ENCODE assay signal across 12 cellular contexts in the genomic region with DNA sequence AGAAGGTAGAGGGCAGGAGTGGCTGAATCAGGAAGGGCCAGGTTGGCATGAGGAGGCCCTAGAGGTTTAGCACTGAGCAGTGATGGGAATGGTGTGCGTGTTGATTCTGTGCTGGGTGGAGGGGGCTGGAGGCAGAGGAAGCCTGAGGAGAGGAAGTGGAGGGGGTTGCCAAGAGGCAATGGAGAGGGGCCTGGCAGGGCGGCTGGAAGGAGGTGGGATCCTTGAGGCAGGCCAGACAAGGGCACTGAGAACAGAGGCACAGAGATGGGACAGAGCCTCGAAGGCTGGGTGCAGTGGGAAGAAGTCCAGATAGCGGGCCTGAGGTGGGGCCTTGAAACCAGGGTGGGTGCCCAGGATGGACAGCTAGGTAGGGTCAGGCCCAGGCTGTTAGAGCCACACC. TPM values are rescaled to one million over a fixed set of nuclear protein-coding genes. Genes with fewer than 3 reads are reported as not detected.
DNase-seq lines count a peak whose midpoint lies in the region; ATAC-seq and TF ChIP-seq lines count a peak whose summit lies in the region.
"Had no signal": no experiment of that assay in that cellular context is flagged by ENCODE, and none has a peak within 500 bp of the region (broad histone marks: within the 10 kb centered on the region; RNA-seq: fewer than 3 reads in every experiment).

No MANE protein-coding gene starts in this region.

- no CpG with 5 or more reads among the region's 4 CpGs for WGBS in trophoblast cell (ENCODE audit: extremely low coverage, insufficient coverage, insufficient read length)

- no peaks in the 10 kb centered on the region for H3K36me3 ChIP-seq in Caco-2 (ENCODE audit: control insufficient read depth, insufficient read depth, low read length)
- peaks cover 9% of the 10 kb centered on the region in 2 experiments for H3K36me3 ChIP-seq in trophoblast cell (ENCODE audit: control insufficient read depth in 1 of 2, insufficient read depth in 2 of 2, low read length in 2 of 2)
- no peaks in the 10 kb centered on the region for H3K36me3 ChIP-seq in ascending aorta
- H3K36me3 ChIP-seq: SJSA1 had no signal

- H3K27me3 ChIP-seq in Caco-2 (replicated peaks; ENCODE audit: control insufficient read depth, insufficient read depth, low read length): no peaks in the 10 kb centered on the region
- H3K27me3 ChIP-seq in trophoblast cell (ENCODE audit: insufficient read depth, low read length): no peaks in the 10 kb centered on the region
- H3K27me3 ChIP-seq in ascending aorta: no peaks in the 10 kb centered on the region
- H3K27me3 ChIP-seq: brain microvascular endothelial cell, SJSA1 had no signal

- H3K27me3 Mint-ChIP-seq in Caco-2 (ENCODE audit: insufficient read depth, unreplicated experiment) (no peaks in the 10 kb centered on the region), mesothelial cell of epicardium (ENCODE audit: low read depth) (no peaks in the 10 kb centered on the region)
- no peaks in the 10 kb centered on the region for H3K27me3 Mint-ChIP-seq in activated T-helper 1 cell treated with anti-CD3 and anti-CD28 coated beads, Interleukin-12 subunit alpha, Interleukin-12 subunit beta, Interleukin-2, Interleukin-4 antibody, amounts not matched to agents 30 ng/mL and 10 ng/mL and 1 ng/mL, durations not matched to agents 14 hours and 24 hours and 36 hours (ENCODE audit: insufficient read depth)

- intact Hi-C loops in Caco-2 (cut with micrococcal nuclease; ENCODE audit: unreplicated experiment) (no loop called here), ascending aorta (cut with DNase I) (no loop called here)
- intact Hi-C loops in activated T-helper 1 cell treated with anti-CD3 and anti-CD28 coated beads, Interleukin-12 subunit alpha, Interleukin-12 subunit beta, Interleukin-2, Interleukin-4 antibody, amounts not matched to agents 30 ng/mL and 10 ng/mL and 1 ng/mL, durations not matched to agents 14 hours and 24 hours and 36 hours (cut with micrococcal nuclease): no loop called here

- H3K27ac ChIP-seq in 22Rv1: peak overlapping the region; percentile 84
- H3K27ac ChIP-seq in trophoblast cell (ENCODE audit: low read depth, low read length): no peak overlapping the region
- H3K27ac ChIP-seq in ascending aorta: no peak overlapping the region
- H3K27ac ChIP-seq: brain microvascular endothelial cell, SJSA1 had no signal

- POLR2A ChIA-PET in Caco-2 (lab: Charles Lee): no interaction called here

- no peak overlapping the region for H2AK5ac ChIP-seq in trophoblast cell (ENCODE audit: low read length)

- no peak overlapping the region for H2BK12ac ChIP-seq in trophoblast cell (ENCODE audit: low read length)

- peaks cover 15% of the 10 kb centered on the region for H3K4me1 Mint-ChIP-seq in Caco-2 (ENCODE audit: low read depth, unreplicated experiment)
- H3K4me1 Mint-ChIP-seq in activated T-helper 1 cell treated with anti-CD3 and anti-CD28 coated beads, Interleukin-12 subunit alpha, Interleukin-12 subunit beta, Interleukin-2, Interleukin-4 antibody, amounts not matched to agents 30 ng/mL and 10 ng/mL and 1 ng/mL, durations not matched to agents 14 hours and 24 hours and 36 hours (ENCODE audit: low read depth): peaks cover 62% of the 10 kb centered on the region
- H3K4me1 Mint-ChIP-seq in mesothelial cell of epicardium: peaks cover 17% of the 10 kb centered on the region

- H3K14ac ChIP-seq in trophoblast cell (ENCODE audit: low read length): no peak overlapping the region

- no peaks in the 10 kb centered on the region for H3K9me3 Mint-ChIP-seq in Caco-2 (ENCODE audit: unreplicated experiment)
- no peaks in the 10 kb centered on the region for H3K9me3 Mint-ChIP-seq in activated T-helper 1 cell treated with anti-CD3 and anti-CD28 coated beads, Interleukin-12 subunit alpha, Interleukin-12 subunit beta, Interleukin-2, Interleukin-4 antibody, amounts not matched to agents 30 ng/mL and 10 ng/mL and 1 ng/mL, durations not matched to agents 14 hours and 24 hours and 36 hours
- H3K9me3 Mint-ChIP-seq in mesothelial cell of epicardium: peaks cover 11% of the 10 kb centered on the region

- peaks cover 7% of the 10 kb centered on the region for H3K79me1 ChIP-seq in trophoblast cell (ENCODE audit: low read length)

- TF ChIP-seq CTCF in 22Rv1 (IDR thresholded peaks at IDR 0.05) (no peak), Caco-2 (IDR thresholded peaks at IDR 0.05; ENCODE audit: insufficient read depth in 1 of 2, low read depth in 1 of 2, low read length in 1 of 2, severe bottlenecking in 1 of 2, unreplicated experiment in 1 of 2) (no peak), mesothelial cell of epicardium (IDR thresholded peaks at IDR 0.05; ENCODE audit: unreplicated experiment) (no peak), ascending aorta (IDR thresholded peaks at IDR 0.05) (no peak)

- no peak overlapping the region for H3K4ac ChIP-seq in trophoblast cell (ENCODE audit: low read depth, low read length)

- DNase-seq in Caco-2 (no peak), mesothelial cell of epicardium (ENCODE audit: low spot score in 2 of 2, unreplicated experiment in 2 of 2) (no peak), trophoblast cell (no peak), ascending aorta (ENCODE audit: low spot score in 2 of 2) (no peak), LoVo (ENCODE audit: low spot score) (no peak)
- no peak for DNase-seq in activated T-helper 1 cell treated with anti-CD3 and anti-CD28 coated beads, Interleukin-12 subunit alpha, Interleukin-12 subunit beta, Interleukin-2, Interleukin-4 antibody, amounts not matched to agents 30 ng/mL and 10 ng/mL and 1 ng/mL, durations not matched to agents 14 hours and 24 hours and 36 hours (ENCODE audit: low spot score)
- DNase-seq: brain microvascular endothelial cell, erythroblast, NCI-H1092 had no signal

- H4K8ac ChIP-seq in trophoblast cell (ENCODE audit: low read depth, low read length): no peak overlapping the region

- CTCF ChIA-PET in Caco-2 (lab: Charles Lee): no interaction called here

- H3K36me3 Mint-ChIP-seq in Caco-2 (ENCODE audit: insufficient read depth, unreplicated experiment) (peaks cover 14% of the 10 kb centered on the region), mesothelial cell of epicardium (peaks cover 14% of the 10 kb centered on the region)
- H3K36me3 Mint-ChIP-seq in activated T-helper 1 cell treated with anti-CD3 and anti-CD28 coated beads, Interleukin-12 subunit alpha, Interleukin-12 subunit beta, Interleukin-2, Interleukin-4 antibody, amounts not matched to agents 30 ng/mL and 10 ng/mL and 1 ng/mL, durations not matched to agents 14 hours and 24 hours and 36 hours (ENCODE audit: low read depth): peaks cover 40% of the 10 kb centered on the region

- no peak for ATAC-seq in HG02763 (IDR thresholded peaks at IDR 0.05; ENCODE audit: unreplicated experiment)

- H3K4me1 ChIP-seq in Caco-2 (peaks cover 7% of the 10 kb centered on the region; the same call in 1 of the 2 replicates), trophoblast cell (ENCODE audit: control insufficient read depth in 1 of 2, insufficient read depth in 2 of 2, low read length in 2 of 2) (peaks cover 6% of the 10 kb centered on the region in 2 experiments), ascending aorta (peaks cover 8 to 12% of the 10 kb centered on the region in 2 donors)

- peak overlapping the region; percentile 76 for H3K4me3 Mint-ChIP-seq in Caco-2 (ENCODE audit: unreplicated experiment)
- H3K4me3 Mint-ChIP-seq in activated T-helper 1 cell treated with anti-CD3 and anti-CD28 coated beads, Interleukin-12 subunit alpha, Interleukin-12 subunit beta, Interleukin-2, Interleukin-4 antibody, amounts not matched to agents 30 ng/mL and 10 ng/mL and 1 ng/mL, durations not matched to agents 14 hours and 24 hours and 36 hours: peak overlapping the region; percentile 74
- H3K4me3 Mint-ChIP-seq in mesothelial cell of epicardium: peak overlapping the region; percentile 72

- H4K12ac ChIP-seq in trophoblast cell (ENCODE audit: low read depth, low read length): no peak overlapping the region

- H3K79me2 ChIP-seq in trophoblast cell (ENCODE audit: control insufficient read depth, insufficient read depth, low read length, poor library complexity): peaks cover 5% of the 10 kb centered on the region

- no peak overlapping the region for H2BK120ac ChIP-seq in trophoblast cell (ENCODE audit: insufficient read depth, low read length, poor library complexity)

- H3K9ac ChIP-seq in trophoblast cell (ENCODE audit: low read length): no peak overlapping the region

- no peak overlapping the region for H4K91ac ChIP-seq in trophoblast cell (ENCODE audit: low read depth, low read length)

- H2AFZ ChIP-seq in trophoblast cell (ENCODE audit: insufficient read depth, low read length, poor library complexity): no peak overlapping the region

- no peaks in the 10 kb centered on the region; the same call in 1 of the 2 replicates for H3K9me3 ChIP-seq in Caco-2
- H3K9me3 ChIP-seq in trophoblast cell (ENCODE audit: insufficient read depth, low read depth, low read length): peaks cover 1% of the 10 kb centered on the region
- peaks cover 0 to 9% of the 10 kb centered on the region in 2 donors for H3K9me3 ChIP-seq in ascending aorta
- H3K9me3 ChIP-seq: SJSA1 had no signal

- H3K4me2 ChIP-seq in trophoblast cell (ENCODE audit: low read length): no peak overlapping the region

- H3K4me3 ChIP-seq in Caco-2 (ENCODE audit: low read depth, low read length) (no peak overlapping the region), trophoblast cell (ENCODE audit: low read depth, low read length) (no peak overlapping the region), ascending aorta (peak overlapping the region in 1 of 2 donors; percentile 80)
- H3K4me3 ChIP-seq: SJSA1 had no signal

- no peak overlapping the region for H3K23ac ChIP-seq in trophoblast cell (ENCODE audit: low read length)

- H3K18ac ChIP-seq in trophoblast cell (ENCODE audit: low read length): no peak overlapping the region

- H3K27ac Mint-ChIP-seq in Caco-2 (ENCODE audit: unreplicated experiment) (peak overlapping the region; percentile 60), mesothelial cell of epicardium (peak overlapping the region; percentile 48)
- peak overlapping the region; percentile 40 for H3K27ac Mint-ChIP-seq in activated T-helper 1 cell treated with anti-CD3 and anti-CD28 coated beads, Interleukin-12 subunit alpha, Interleukin-12 subunit beta, Interleukin-2, Interleukin-4 antibody, amounts not matched to agents 30 ng/mL and 10 ng/mL and 1 ng/mL, durations not matched to agents 14 hours and 24 hours and 36 hours

- BruUV-seq in Caco-2 (replicated peaks; lab: Mats Ljungman, UMichigan): no TSS peak

- H2BK5ac ChIP-seq in trophoblast cell (ENCODE audit: low read depth, low read length, poor library complexity): no peak overlapping the region

RNA-seq across cellular contexts. Expression of gene SH3BP2, which starts 24.3 kb away (rescaled TPM):
- total RNA-seq in Caco-2 (2022): 44.4 and 48.5 TPM in 2 replicates
- 96.7 and 99.7 TPM in 2 replicates for total RNA-seq in activated T-helper 1 cell treated with anti-CD3 and anti-CD28 coated beads, Interleukin-12 subunit alpha, Interleukin-12 subunit beta, Interleukin-2, Interleukin-4 antibody, amounts not matched to agents 30 ng/mL and 10 ng/mL and 1 ng/mL, durations not matched to agents 14 hours and 24 hours and 36 hours
- 72.9 to 79.0 TPM (median 76.7 TPM) in 3 replicates for total RNA-seq in mesothelial cell of epicardium
- polyA plus RNA-seq in trophoblast cell (2013): 21.3 and 21.9 TPM in 2 replicates
- total RNA-seq in ascending aorta: 70.6 TPM

RNA-seq across cellular contexts. Expression of gene ADD1, which starts 26.5 kb away (rescaled TPM):
- 222 and 242 TPM in 2 replicates for total RNA-seq in Caco-2 (2022)
- total RNA-seq in activated T-helper 1 cell treated with anti-CD3 and anti-CD28 coated beads, Interleukin-12 subunit alpha, Interleukin-12 subunit beta, Interleukin-2, Interleukin-4 antibody, amounts not matched to agents 30 ng/mL and 10 ng/mL and 1 ng/mL, durations not matched to agents 14 hours and 24 hours and 36 hours: 200 and 203 TPM in 2 replicates
- 277 to 297 TPM (median 287 TPM) in 3 replicates for total RNA-seq in mesothelial cell of epicardium
- polyA plus RNA-seq in trophoblast cell (2013): 225 and 238 TPM in 2 replicates
- total RNA-seq in ascending aorta: 261 TPM
